Comparison of ENCODE assay signal across 13 cellular contexts in genomic region chr12:122862110-122862634, GRCh38. TPM values are rescaled to one million over a fixed set of nuclear protein-coding genes. Genes with fewer than 3 reads are reported as not detected.
A peak's percentile ranks its signal among the peaks of the same experiment; 100 is the strongest.
DNase-seq lines count a peak whose midpoint lies in the region; ATAC-seq, FAIRE-seq and TF ChIP-seq lines count a peak whose summit lies in the region.
"Had no signal": no experiment of that assay in that cellular context is flagged by ENCODE, and none has a peak within 500 bp of the region (broad histone marks: within the 10 kb centered on the region; RNA-seq: fewer than 3 reads in every experiment).

No MANE protein-coding gene starts in this region.

- no peaks in the 10 kb centered on the region for H3K27me3 ChIP-seq in dorsolateral prefrontal cortex
- H3K27me3 ChIP-seq in HepG2 (ENCODE audit: control insufficient read depth in 1 of 2, insufficient read depth in 2 of 2, low read length in 2 of 2), result no peaks in the 10 kb centered on the region
- no peaks in the 10 kb centered on the region for H3K27me3 ChIP-seq in stomach

- no peaks in the 10 kb centered on the region for H3K9me3 ChIP-seq in HepG2 (ENCODE audit: low read length)
- no peaks in the 10 kb centered on the region for H3K9me3 ChIP-seq in stomach

- TF ChIP-seq EP300 in HepG2 (IDR thresholded peaks at IDR 0.05; ENCODE audit: low read depth in 2 of 2, low read length in 2 of 2), result no peak
- no peak for TF ChIP-seq EP300 in HepG2 (CRISPR knock-in tag; IDR thresholded peaks at IDR 0.05; ENCODE audit: borderline replicate concordance)
- TF ChIP-seq EP300 in stomach (IDR thresholded peaks at IDR 0.05), result no peak

- in situ Hi-C loops in HepG2 (cut with HindIII; ENCODE audit: extremely low pct_ligation_motif_present, low pct_unique_long_range_greater_than_20kb), result loop anchor here (25.0 kb wide), 1 partner anchor 375 kb away; the partner anchor contains the start of genes MPHOSPH9 and MTRFR

- no peaks in the 10 kb centered on the region for H3K79me2 ChIP-seq in HepG2 (ENCODE audit: insufficient read depth, low read length)

- peak overlapping the region in 58 of 59 donors; percentile 1 to 99 (median 86) for H3K27ac ChIP-seq in dorsolateral prefrontal cortex
- H3K27ac ChIP-seq in HepG2 (ENCODE audit: extremely low read length, insufficient read depth, low read length), result peak overlapping the region; percentile 61
- H3K27ac ChIP-seq in stomach, result peak overlapping the region; percentile 41 to 72 (median 61)
- H3K27ac ChIP-seq: HL-60 had no signal

- FAIRE-seq in HepG2 (lab: Jason Lieb, UNC), result no peak

- TF ChIP-seq CTCF in dorsolateral prefrontal cortex (IDR thresholded peaks at IDR 0.05 in 54 of 56, conservative IDR thresholded peaks at IDR 0.05 in 2 of 56; ENCODE audit: low read depth in 1 of 56, partially characterized antibody in 56 of 56) (no peak), HepG2 (CRISPR knock-in tag; IDR thresholded peaks at IDR 0.05) (no peak), stomach (IDR thresholded peaks at IDR 0.05) (no peak)

- TF ChIP-seq POLR2A in HepG2 (IDR thresholded peaks at IDR 0.05; ENCODE audit: insufficient read depth in 1 of 2, low read depth in 2 of 2, low read length in 2 of 2) (no peak), stomach (IDR thresholded peaks at IDR 0.05) (no peak)

- H3K36me3 ChIP-seq in HepG2 (replicated peaks in 1 of 2; ENCODE audit: control insufficient read depth in 1 of 2, insufficient read depth in 2 of 2, low read length in 2 of 2) (peaks cover 1% of the 10 kb centered on the region in 2 experiments; a peak in 2 of 5 replicates), stomach (peaks cover 44 to 84% (median 77%) of the 10 kb centered on the region in 4 donors)

- no peaks in the 10 kb centered on the region for H4K20me1 ChIP-seq in HepG2 (ENCODE audit: insufficient read depth, low read length)

- no peak overlapping the region for H2AFZ ChIP-seq in HepG2 (ENCODE audit: low read length)

- H3K4me3 ChIP-seq in dorsolateral prefrontal cortex, result no peak overlapping the region
- no peak overlapping the region for H3K4me3 ChIP-seq in HepG2 (replicated peaks in 1 of 3; ENCODE audit: insufficient read depth in 1 of 3, low read depth in 2 of 3, low read length in 3 of 3)
- H3K4me3 ChIP-seq in stomach, result no peak overlapping the region

- BruUV-seq in HepG2 (replicated peaks; lab: Mats Ljungman, UMichigan), result TSS peak; percentile 45

- peaks cover 76% of the 10 kb centered on the region for H3K4me1 ChIP-seq in HepG2 (ENCODE audit: insufficient read depth, low read length)
- peaks cover 20 to 80% (median 72%) of the 10 kb centered on the region in 4 donors for H3K4me1 ChIP-seq in stomach

- H3K4me2 ChIP-seq in HepG2 (ENCODE audit: low read depth, low read length), result no peak overlapping the region

- CTCF ChIA-PET in HepG2 (lab: Yijun Ruan, JAX; ENCODE audit: low intra/inter-chr PET ratio, low total read pairs), result no interaction called here

- DNase-seq in D341Med (ENCODE audit: low spot score), result peak; percentile 32
- DNase-seq in dorsolateral prefrontal cortex, result peak in 5 of 10 donors; percentile 4 to 43 (median 32)
- no peak for DNase-seq in HepG2 (ENCODE audit: low spot score)
- no peak for DNase-seq in stomach
- DNase-seq in activated CD4-positive, alpha-beta T cell treated with anti-CD3 and anti-CD28 coated beads, Interleukin-2, amount 50 U/mL, for 1 hour, result no peak
- no peak for DNase-seq in NCI-H2107 treated with DMSO at 0.1 percent for 48 hours (lab: John Stamatoyannopoulos, UW; ENCODE audit: unreplicated experiment)
- DNase-seq in germinal center (ENCODE audit: low spot score), result no peak
- DNase-seq in stimulated activated CD4-positive, alpha-beta T cell treated with anti-CD3 and anti-CD28 coated beads, Interleukin-2, amount 100 ng/mL, for 48 hours, result no peak
- DNase-seq: activated CD8-positive, alpha-beta memory T cell treated with anti-CD3 and anti-CD28 coated beads, Interleukin-2, amount 50 U/mL, for 48 hours; effector CD8-positive, alpha-beta T cell; hippocampal formation; RPMI8226 had no signal

- TF ChIP-seq RAD21 in HepG2 (CRISPR knock-in tag; IDR thresholded peaks at IDR 0.05), result no peak

- no peak overlapping the region; the same call in 1 of the 2 replicates for H3K9ac ChIP-seq in HepG2 (ENCODE audit: insufficient read depth, low read depth, low read length)

- POLR2A ChIA-PET in HepG2 (lab: Yijun Ruan, JAX), result interaction anchor here (0.8 to 1.5 kb wide), 3 partner anchors 20 to 104 kb away, joined by 3 to 5 read pairs (median 3); partner anchors contain the start of gene ABCB9

- intact Hi-C loops in dorsolateral prefrontal cortex (cut with DNase I) (loop anchor here in 1 of 2 donors (10.0 kb wide), 1 partner anchor 373 kb away; the partner anchor contains the start of genes MPHOSPH9 and MTRFR), HepG2 (cut with micrococcal nuclease; ENCODE audit: unreplicated experiment) (no loop called here), stomach (cut with DNase I; ENCODE audit: low total_unique reads) (no loop called here)

- 87% methylated on average over 15 of the region's 20 CpGs for WGBS in HepG2 (ENCODE audit: low lambda C conversion rate)
- 54 to 63% (median 58%) methylated on average over 18 to 20 of the region's 20 CpGs for WGBS in stomach, 5 donors

- ATAC-seq in HepG2, result no peak

TF ChIP-seq in HepG2, 621 proteins besides CTCF, POLR2A, EP300 and RAD21 (continues in another document):
- TF ChIP-seq PREB (CRISPR knock-in tag; IDR thresholded peaks at IDR 0.05) (no peak), PHF21A (CRISPR knock-in tag; IDR thresholded peaks at IDR 0.05) (peak; percentile 11; the same call in 1 of the 2 replicates)

RNA-seq across cellular contexts. Expression of gene HIP1R, which starts 26.9 kb away (rescaled TPM):
- 100 to 1,000 TPM in 104 of 120 experiments, 10 to 100 TPM in 16; 38.9 to 309 (median 147) TPM for total RNA-seq in dorsolateral prefrontal cortex
- 8.2 and 18.4 TPM in 2 replicates for total RNA-seq in HepG2 (2016; rRNA removed; fragmentation: Illumina TruSeq; extraction: Trizol)
- total RNA-seq in HepG2 (2016; cell fraction: cytosol; rRNA removed; fragmentation: Illumina TruSeq; extraction: Trizol; ENCODE audit: low read depth), result 2.2 and 2.5 TPM in 2 replicates
- total RNA-seq in HepG2 (2016; cell fraction: insoluble cytoplasmic fraction; rRNA removed; fragmentation: Illumina TruSeq; extraction: Trizol), result 6.5 and 17.6 TPM in 2 replicates
- 4.3 and 5.1 TPM in 2 replicates for total RNA-seq in HepG2 (2016; cell fraction: membrane; rRNA removed; fragmentation: Illumina TruSeq; extraction: Trizol)
- 19.5 and 20.1 TPM in 2 replicates for total RNA-seq in HepG2 (2016; cell fraction: nucleus; rRNA removed; fragmentation: Illumina TruSeq; extraction: Trizol)
- polyA plus RNA-seq in HepG2 (2011; rRNA removed), result 25.5 and 36.0 TPM in 2 replicates
- 5.2 and 9.3 TPM in 2 replicates for polyA plus RNA-seq in HepG2 (2011; cell fraction: cytosol; rRNA removed)
- polyA plus RNA-seq in HepG2 (2011; cell fraction: nucleus; rRNA removed), result 174 and 222 TPM in 2 replicates
- 10.1 and 13.1 TPM in 2 replicates for polyA plus RNA-seq in HepG2 (2012)
- polyA plus RNA-seq in HepG2 (2016; cell fraction: cytosol; fragmentation: Illumina TruSeq; extraction: Trizol; ENCODE audit: low read depth), result 0.78 and 1.1 TPM in 2 replicates
- polyA plus RNA-seq in HepG2 (2016; cell fraction: insoluble cytoplasmic fraction; fragmentation: Illumina TruSeq; extraction: Trizol; ENCODE audit: low read depth), result 6.1 and 6.5 TPM in 2 replicates
- polyA plus RNA-seq in HepG2 (2016; cell fraction: membrane; fragmentation: Illumina TruSeq; extraction: Trizol; ENCODE audit: low read depth), result 2.0 and 2.2 TPM in 2 replicates
- polyA plus RNA-seq in HepG2 (2016; cell fraction: nucleus; fragmentation: Illumina TruSeq; extraction: Trizol; ENCODE audit: insufficient read depth, low read depth), result 42.8 and 47.4 TPM in 2 replicates
- 51.3 and 57.2 TPM in 2 replicates for polyA minus RNA-seq in HepG2 (2011; rRNA and poly(A)+ RNA removed; ENCODE audit: low replicate concordance)
- 5.3 and 6.5 TPM in 2 replicates for polyA minus RNA-seq in HepG2 (2011; cell fraction: cytosol; rRNA and poly(A)+ RNA removed)
- polyA minus RNA-seq in HepG2 (2011; cell fraction: nucleus; rRNA and poly(A)+ RNA removed), result 28.3 and 30.6 TPM in 2 replicates
- 100 to 1,000 TPM in 4 of 5 donors, 10 to 100 TPM in 1; 67.6 to 395 (median 160) TPM for total RNA-seq in stomach
- 10 to 100 TPM; 52.1 to 69.6 (median 68.8) TPM for polyA plus RNA-seq in stomach

RNA-seq across cellular contexts. Expression of gene VPS37B, which starts 33.8 kb away (rescaled TPM):
- total RNA-seq in dorsolateral prefrontal cortex (10 to 100 TPM; 15.8 to 35.3 (median 22.0) TPM), HepG2 (2016; rRNA removed; fragmentation: Illumina TruSeq; extraction: Trizol) (5.3 TPM in 2 replicates), stomach (100 to 1,000 TPM in 1 of 5 donors, 10 to 100 TPM in 4; 13.4 to 105 (median 68.5) TPM)
- total RNA-seq in HepG2 (2016; cell fraction: cytosol; rRNA removed; fragmentation: Illumina TruSeq; extraction: Trizol; ENCODE audit: low read depth), result 1.5 and 1.6 TPM in 2 replicates
- total RNA-seq in HepG2 (2016; cell fraction: insoluble cytoplasmic fraction; rRNA removed; fragmentation: Illumina TruSeq; extraction: Trizol), result 4.0 and 5.3 TPM in 2 replicates
- 5.1 and 5.2 TPM in 2 replicates for total RNA-seq in HepG2 (2016; cell fraction: membrane; rRNA removed; fragmentation: Illumina TruSeq; extraction: Trizol)
- total RNA-seq in HepG2 (2016; cell fraction: nucleus; rRNA removed; fragmentation: Illumina TruSeq; extraction: Trizol), result 3.6 and 4.5 TPM in 2 replicates
- polyA plus RNA-seq in HepG2 (2011; rRNA removed) (4.6 and 4.8 TPM in 2 replicates), stomach (10 to 100 TPM; 31.3 to 44.0 (median 37.1) TPM)
- polyA plus RNA-seq in HepG2 (2011; cell fraction: cytosol; rRNA removed), result 7.4 and 7.7 TPM in 2 replicates
- 7.8 and 10.1 TPM in 2 replicates for polyA plus RNA-seq in HepG2 (2011; cell fraction: nucleus; rRNA removed)
- polyA plus RNA-seq in HepG2 (2012), result 4.7 and 5.8 TPM in 2 replicates
- 1.9 and 2.0 TPM in 2 replicates for polyA plus RNA-seq in HepG2 (2016; cell fraction: cytosol; fragmentation: Illumina TruSeq; extraction: Trizol; ENCODE audit: low read depth)
- polyA plus RNA-seq in HepG2 (2016; cell fraction: insoluble cytoplasmic fraction; fragmentation: Illumina TruSeq; extraction: Trizol; ENCODE audit: low read depth), result 6.9 and 8.5 TPM in 2 replicates
- 4.4 and 4.6 TPM in 2 replicates for polyA plus RNA-seq in HepG2 (2016; cell fraction: membrane; fragmentation: Illumina TruSeq; extraction: Trizol; ENCODE audit: low read depth)
- polyA plus RNA-seq in HepG2 (2016; cell fraction: nucleus; fragmentation: Illumina TruSeq; extraction: Trizol; ENCODE audit: insufficient read depth, low read depth), result 8.1 and 10.3 TPM in 2 replicates
- polyA minus RNA-seq in HepG2 (2011; rRNA and poly(A)+ RNA removed; ENCODE audit: low replicate concordance), result 7.0 and 9.7 TPM in 2 replicates
- polyA minus RNA-seq in HepG2 (2011; cell fraction: cytosol; rRNA and poly(A)+ RNA removed), result 6.2 and 6.3 TPM in 2 replicates
- 8.0 and 8.7 TPM in 2 replicates for polyA minus RNA-seq in HepG2 (2011; cell fraction: nucleus; rRNA and poly(A)+ RNA removed)
